ENCODE assay signal across 14 cellular contexts in genomic region chr15:74387988-74388955, GRCh38. TPM values are rescaled to one million over a fixed set of nuclear protein-coding genes. Genes with fewer than 3 reads are reported as not detected.
A peak's percentile ranks its signal among the peaks of the same experiment; 100 is the strongest.
DNase-seq lines count a peak whose midpoint lies in the region; TF ChIP-seq lines count a peak whose summit lies in the region.
"Had no signal": no experiment of that assay in that cellular context is flagged by ENCODE, and none has a peak within 500 bp of the region (broad histone marks: within the 10 kb centered on the region; RNA-seq: fewer than 3 reads in every experiment).

No MANE protein-coding gene starts in this region.

- peaks cover 59% of the 10 kb centered on the region for H3K4me1 Mint-ChIP-seq in nephron

- no peaks in the 10 kb centered on the region for H4K20me1 ChIP-seq in mammary epithelial cell (ENCODE audit: insufficient read depth, low read length)

- H3K4me2 ChIP-seq in mammary epithelial cell (ENCODE audit: insufficient read depth, low read depth, low read length), result peak overlapping the region; percentile 5

- H3K4me3 ChIP-seq in NT2/D1 (ENCODE audit: insufficient read length, low read depth) (no peak overlapping the region), mammary epithelial cell (replicated peaks in 1 of 3; ENCODE audit: insufficient read depth in 1 of 3, low read depth in 2 of 3, low read length in 3 of 3) (no peak overlapping the region)
- H3K4me3 ChIP-seq: tibial nerve had no signal

- no peaks in the 10 kb centered on the region for H3K9me3 Mint-ChIP-seq in nephron
- H3K9me3 Mint-ChIP-seq: activated CD4-positive, alpha-beta memory T cell treated with anti-CD3 and anti-CD28 coated beads for 36 hours had no signal

- in situ Hi-C loops in mammary epithelial cell (cut with MboI; ENCODE audit: low sequenced_read_pairs in 2 of 2), result no loop called here
- in situ Hi-C loops in GM13976 (cut with MboI; ENCODE audit: low sequenced_read_pairs, unreplicated experiment), result no loop called here

- CTCF ChIA-PET in mammary epithelial cell (lab: Charles Lee; ENCODE audit: low non-redundant PET), result interaction anchor here (0.7 kb wide), 1 partner anchor 482 kb away, joined by 4 read pairs; no protein-coding TSS in a partner anchor

- H3K27ac Mint-ChIP-seq in nephron, result peak overlapping the region in 2 of 3 experiments; percentile 85 to 92
- H3K27ac Mint-ChIP-seq: activated CD4-positive, alpha-beta memory T cell treated with anti-CD3 and anti-CD28 coated beads for 36 hours had no signal

- TF ChIP-seq CTCF in mammary epithelial cell (conservative IDR thresholded peaks at IDR 0.05 in 1 of 2, IDR thresholded peaks at IDR 0.05 in 1 of 2; ENCODE audit: extremely low read depth in 1 of 2, insufficient read depth in 1 of 2, low read depth in 1 of 2, low read length in 2 of 2) (no peak), nephron (IDR thresholded peaks at IDR 0.05; ENCODE audit: unreplicated experiment in 3 of 3) (no peak), GM13976 (IDR thresholded peaks at IDR 0.05; ENCODE audit: borderline replicate concordance, control extremely low read depth, extremely low read depth, insufficient read depth, missing control alignments) (no peak)

- peaks cover 12% of the 10 kb centered on the region for H3K27me3 Mint-ChIP-seq in nephron (ENCODE audit: low read depth)
- H3K27me3 Mint-ChIP-seq: activated CD4-positive, alpha-beta memory T cell treated with anti-CD3 and anti-CD28 coated beads for 36 hours had no signal

- peak; percentile 79 for DNase-seq in ELF-1 (ENCODE audit: low read depth, low spot score)
- no peak for DNase-seq in NT2/D1 (ENCODE audit: low read depth, low spot score)
- no peak for DNase-seq in mammary epithelial cell
- DNase-seq in iPS-NIHi11 (ENCODE audit: low spot score), result no peak
- no peak for DNase-seq in GM13976 (ENCODE audit: low spot score)
- no peak for DNase-seq in NCI-H2029 (lab: John Stamatoyannopoulos, UW)
- DNase-seq: activated CD4-positive, alpha-beta memory T cell treated with anti-CD3 and anti-CD28 coated beads for 36 hours; activated effector memory CD4-positive, alpha-beta T cell treated with anti-CD3 and anti-CD28 coated beads, Interleukin-2, amount 50 U/mL, for 16 hours; EL; foreskin fibroblast; T-helper 9 cell had no signal

- H3K27me3 ChIP-seq in NT2/D1 (ENCODE audit: insufficient read depth, insufficient read length) (peaks cover 3% of the 10 kb centered on the region), mammary epithelial cell (ENCODE audit: insufficient read depth, low read length) (no peaks in the 10 kb centered on the region)
- H3K27me3 ChIP-seq: tibial nerve had no signal

- H3K9me3 ChIP-seq in NT2/D1 (ENCODE audit: insufficient read depth, low read length), result no peaks in the 10 kb centered on the region
- no peaks in the 10 kb centered on the region for H3K9me3 ChIP-seq in mammary epithelial cell (replicated peaks; ENCODE audit: insufficient read depth, low read length)
- H3K9me3 ChIP-seq: tibial nerve had no signal

- 52% methylated on average over 15 of the region's 17 CpGs for WGBS in mammary epithelial cell (ENCODE audit: low coverage, missing lambda C conversion rate)

- H3K4me1 ChIP-seq in NT2/D1 (ENCODE audit: insufficient read depth, insufficient read length), result peaks cover 39% of the 10 kb centered on the region
- H3K4me1 ChIP-seq in mammary epithelial cell (ENCODE audit: insufficient read depth, low read length), result peaks cover 55% of the 10 kb centered on the region

- H3K79me2 ChIP-seq in mammary epithelial cell (ENCODE audit: insufficient read depth, low read length), result no peaks in the 10 kb centered on the region

- intact Hi-C loops in mammary epithelial cell (cut with micrococcal nuclease), result no loop called here

- dilution Hi-C loops in mammary epithelial cell (cut with HindIII; ENCODE audit: low sequenced_read_pairs), result no loop called here

- H3K36me3 Mint-ChIP-seq in nephron (ENCODE audit: low read depth), result no peaks in the 10 kb centered on the region
- H3K36me3 Mint-ChIP-seq: activated CD4-positive, alpha-beta memory T cell treated with anti-CD3 and anti-CD28 coated beads for 36 hours had no signal

- H2AFZ ChIP-seq in mammary epithelial cell (ENCODE audit: low read depth, low read length), result peak overlapping the region; percentile 65

- H3K36me3 ChIP-seq in NT2/D1 (ENCODE audit: insufficient read depth, insufficient read length, low read length) (no peaks in the 10 kb centered on the region), mammary epithelial cell (ENCODE audit: insufficient read depth, low read length) (no peaks in the 10 kb centered on the region)
- H3K36me3 ChIP-seq: tibial nerve had no signal

- H3K27ac ChIP-seq in mammary epithelial cell (ENCODE audit: insufficient read depth, low read depth, low read length), result no peak overlapping the region
- H3K27ac ChIP-seq: C4-2B, tibial nerve had no signal

- no peak overlapping the region for H3K4me3 Mint-ChIP-seq in nephron
- H3K4me3 Mint-ChIP-seq: activated CD4-positive, alpha-beta memory T cell treated with anti-CD3 and anti-CD28 coated beads for 36 hours had no signal

- BruUV-seq in mammary epithelial cell (replicated peaks; lab: Mats Ljungman, UMichigan), result no TSS peak

- H3K9ac ChIP-seq in NT2/D1 (ENCODE audit: insufficient read length, low read depth) (peak overlapping the region; percentile 46), mammary epithelial cell (ENCODE audit: insufficient read depth, low read length) (no peak overlapping the region)

RNA-seq across cellular contexts. Expression of gene CYP11A1, which starts 20.8 kb away (rescaled TPM):
- total RNA-seq in mammary epithelial cell, result 1 to 10 TPM in 1 of 2 donors, not detected in 1; 2.3 TPM
- not detected for polyA plus RNA-seq in mammary epithelial cell
- not detected for polyA minus RNA-seq in mammary epithelial cell

RNA-seq across cellular contexts. Expression of gene SEMA7A, which starts 45.5 kb away (rescaled TPM):
- total RNA-seq in mammary epithelial cell, result 10 to 100 TPM in 1 of 2 donors, 1 to 10 TPM in 1; 4.2 to 17.5 TPM
- 10.0 TPM for polyA plus RNA-seq in mammary epithelial cell
- polyA minus RNA-seq in mammary epithelial cell, result 10.5 TPM
